In genomic region chr10:77264107-77264506, GRCh38 we compare ENCODE assay signal across 10 cellular contexts.
A peak's percentile ranks its signal among the peaks of the same experiment; 100 is the strongest.
DNase-seq lines count a peak whose midpoint lies in the region; ATAC-seq, FAIRE-seq and TF ChIP-seq lines count a peak whose summit lies in the region.
"Had no signal": no experiment of that assay in that cellular context is flagged by ENCODE, and none has a peak within 500 bp of the region (broad histone marks: within the 10 kb centered on the region; RNA-seq: fewer than 3 reads in every experiment).

No MANE protein-coding gene starts in this region.

- no peaks in the 10 kb centered on the region for H3K9me3 Mint-ChIP-seq in activated CD4-positive, alpha-beta T cell treated with anti-CD3 and anti-CD28 coated beads, Interleukin-2, amount 10 ng/mL, durations not matched to agents 7 days and 5 days
- peaks cover 0 to 8% (median 0%) of the 10 kb centered on the region in 3 donors for H3K9me3 Mint-ChIP-seq in T-cell
- peaks cover 0 to 4% of the 10 kb centered on the region in 2 donors for H3K9me3 Mint-ChIP-seq in stimulated activated naive B cell treated with anti-CD40 and anti-IgM and Interleukin-4, amounts not matched to agents 10 μg/mL and 1 μg/mL and 100 μg/mL, for 72 hours

- H3K4me1 Mint-ChIP-seq in activated CD4-positive, alpha-beta T cell treated with anti-CD3 and anti-CD28 coated beads, Interleukin-2, amount 10 ng/mL, durations not matched to agents 7 days and 5 days = peaks cover 19% of the 10 kb centered on the region
- H3K4me1 Mint-ChIP-seq in T-cell = peaks cover 19 to 25% (median 24%) of the 10 kb centered on the region in 3 donors
- peaks cover 16 to 27% of the 10 kb centered on the region in 2 donors for H3K4me1 Mint-ChIP-seq in stimulated activated naive B cell treated with anti-CD40 and anti-IgM and Interleukin-4, amounts not matched to agents 10 μg/mL and 1 μg/mL and 100 μg/mL, for 72 hours

- CTCF ChIA-PET in activated CD4-positive, alpha-beta T cell treated with anti-CD3 and anti-CD28 coated beads, Interleukin-2, amount 10 ng/mL, durations not matched to agents 7 days and 5 days (lab: Charles Lee) = no interaction called here
- CTCF ChIA-PET in T-cell (lab: Charles Lee) = no interaction called here

- no peaks in the 10 kb centered on the region for H3K36me3 Mint-ChIP-seq in activated CD4-positive, alpha-beta T cell treated with anti-CD3 and anti-CD28 coated beads, Interleukin-2, amount 10 ng/mL, durations not matched to agents 7 days and 5 days (ENCODE audit: low read depth)
- H3K36me3 Mint-ChIP-seq in T-cell = no peaks in the 10 kb centered on the region
- H3K36me3 Mint-ChIP-seq in stimulated activated naive B cell treated with anti-CD40 and anti-IgM and Interleukin-4, amounts not matched to agents 10 μg/mL and 1 μg/mL and 100 μg/mL, for 72 hours = no peaks in the 10 kb centered on the region

- intact Hi-C loops in pancreas (cut with DNase I) = no loop called here

- DNase-seq in activated CD4-positive, alpha-beta T cell treated with anti-CD3 and anti-CD28 coated beads, Interleukin-2, amount 10 ng/mL, durations not matched to agents 7 days and 5 days = peak; percentile 34
- no peak for DNase-seq in activated CD4-positive, alpha-beta T cell treated with anti-CD3 and anti-CD28 coated beads, Interleukin-2, amount 50 U/mL, for 4 hours
- DNase-seq in T-cell = peak in 9 of 34 experiments; percentile 2 to 26 (median 6)
- no peak for DNase-seq in stimulated activated naive B cell treated with anti-CD40 and anti-IgM and Interleukin-4, amounts not matched to agents 10 μg/mL and 1 μg/mL and 100 μg/mL, for 72 hours
- DNase-seq in HuH-7.5 (ENCODE audit: low spot score) = no peak
- DNase-seq in activated effector memory CD4-positive, alpha-beta T cell treated with Interleukin-2 at 50 U/mL for 16 hours = no peak
- no peak for DNase-seq in pancreas

- H3K36me3 ChIP-seq in pancreas = no peaks in the 10 kb centered on the region

- no peak overlapping the region for H3K4me3 ChIP-seq in pancreas

- POLR2A ChIA-PET in activated CD4-positive, alpha-beta T cell treated with anti-CD3 and anti-CD28 coated beads, Interleukin-2, amount 10 ng/mL, durations not matched to agents 7 days and 5 days (lab: Charles Lee) = no interaction called here
- POLR2A ChIA-PET in T-cell (lab: Charles Lee) = no interaction called here

- peaks cover 19% of the 10 kb centered on the region for H3K27me3 Mint-ChIP-seq in activated CD4-positive, alpha-beta T cell treated with anti-CD3 and anti-CD28 coated beads, Interleukin-2, amount 10 ng/mL, durations not matched to agents 7 days and 5 days
- peaks cover 5 to 8% of the 10 kb centered on the region in 2 donors for H3K27me3 Mint-ChIP-seq in T-cell
- H3K27me3 Mint-ChIP-seq in stimulated activated naive B cell treated with anti-CD40 and anti-IgM and Interleukin-4, amounts not matched to agents 10 μg/mL and 1 μg/mL and 100 μg/mL, for 72 hours = peaks cover 0 to 4% of the 10 kb centered on the region in 2 donors

- H3K4me3 Mint-ChIP-seq in activated CD4-positive, alpha-beta T cell treated with anti-CD3 and anti-CD28 coated beads, Interleukin-2, amount 10 ng/mL, durations not matched to agents 7 days and 5 days = peak overlapping the region; percentile 20
- H3K4me3 Mint-ChIP-seq in T-cell = peak overlapping the region in 2 of 3 donors; percentile 17 to 34
- no peak overlapping the region for H3K4me3 Mint-ChIP-seq in stimulated activated naive B cell treated with anti-CD40 and anti-IgM and Interleukin-4, amounts not matched to agents 10 μg/mL and 1 μg/mL and 100 μg/mL, for 72 hours

- peaks cover 0 to 14% (median 11%) of the 10 kb centered on the region in 3 donors for H3K4me1 ChIP-seq in pancreas
- H3K4me1 ChIP-seq: parathyroid adenoma had no signal

- H3K27ac Mint-ChIP-seq in activated CD4-positive, alpha-beta T cell treated with anti-CD3 and anti-CD28 coated beads, Interleukin-2, amount 10 ng/mL, durations not matched to agents 7 days and 5 days = no peak overlapping the region
- H3K27ac Mint-ChIP-seq in T-cell = peak overlapping the region in 1 of 2 donors; percentile 65
- H3K27ac Mint-ChIP-seq in stimulated activated naive B cell treated with anti-CD40 and anti-IgM and Interleukin-4, amounts not matched to agents 10 μg/mL and 1 μg/mL and 100 μg/mL, for 72 hours = no peak overlapping the region

- ATAC-seq in HG02884 (IDR thresholded peaks at IDR 0.05; ENCODE audit: unreplicated experiment) = peak; percentile 95
- ATAC-seq in T-cell (replicated peaks in 1 of 4) = peak; percentile 54 to 88 (median 70)
- ATAC-seq in stimulated activated naive B cell treated with anti-CD40 and anti-IgM and Interleukin-4, amounts not matched to agents 10 μg/mL and 1 μg/mL and 100 μg/mL, for 72 hours (replicated peaks) = peak; percentile 90 to 95
- no peak for ATAC-seq in pancreas

- H3K9me3 ChIP-seq in pancreas = no peaks in the 10 kb centered on the region

- H3K27me3 ChIP-seq in pancreas = no peaks in the 10 kb centered on the region

- no peak for FAIRE-seq in pancreas (lab: Jason Lieb, UNC)
- FAIRE-seq: islet of Langerhans had no signal

- WGBS in pancreas, 2 donors = 86 to 91% methylated on average over 4 of the region's 4 CpGs

- no peak for TF ChIP-seq CTCF in pancreas (IDR thresholded peaks at IDR 0.05)

- H3K27ac ChIP-seq in pancreas = no peak overlapping the region
- H3K27ac ChIP-seq: parathyroid adenoma had no signal

Comparison
In these comparisons a context has a peak if more than half of its experiments do, and no peak if none do; other contexts are left out.
1. H3K4me3 Mint-ChIP-seq: peak in activated CD4-positive, alpha-beta T cell treated with anti-CD3 and anti-CD28 coated beads, Interleukin-2, amount 10 ng/mL, durations not matched to agents 7 days and 5 days (single experiment) and T-cell (2 of 3); none in stimulated activated naive B cell treated with anti-CD40 and anti-IgM and Interleukin-4, amounts not matched to agents 10 μg/mL and 1 μg/mL and 100 μg/mL, for 72 hours (0 of 2).
2. ATAC-seq: peak in HG02884 (single experiment), T-cell (4 of 4) and stimulated activated naive B cell treated with anti-CD40 and anti-IgM and Interleukin-4, amounts not matched to agents 10 μg/mL and 1 μg/mL and 100 μg/mL, for 72 hours (2 of 2); none in pancreas (0 of 4).